1 cellular context compared by ENCODE assay signal in the genomic region with DNA sequence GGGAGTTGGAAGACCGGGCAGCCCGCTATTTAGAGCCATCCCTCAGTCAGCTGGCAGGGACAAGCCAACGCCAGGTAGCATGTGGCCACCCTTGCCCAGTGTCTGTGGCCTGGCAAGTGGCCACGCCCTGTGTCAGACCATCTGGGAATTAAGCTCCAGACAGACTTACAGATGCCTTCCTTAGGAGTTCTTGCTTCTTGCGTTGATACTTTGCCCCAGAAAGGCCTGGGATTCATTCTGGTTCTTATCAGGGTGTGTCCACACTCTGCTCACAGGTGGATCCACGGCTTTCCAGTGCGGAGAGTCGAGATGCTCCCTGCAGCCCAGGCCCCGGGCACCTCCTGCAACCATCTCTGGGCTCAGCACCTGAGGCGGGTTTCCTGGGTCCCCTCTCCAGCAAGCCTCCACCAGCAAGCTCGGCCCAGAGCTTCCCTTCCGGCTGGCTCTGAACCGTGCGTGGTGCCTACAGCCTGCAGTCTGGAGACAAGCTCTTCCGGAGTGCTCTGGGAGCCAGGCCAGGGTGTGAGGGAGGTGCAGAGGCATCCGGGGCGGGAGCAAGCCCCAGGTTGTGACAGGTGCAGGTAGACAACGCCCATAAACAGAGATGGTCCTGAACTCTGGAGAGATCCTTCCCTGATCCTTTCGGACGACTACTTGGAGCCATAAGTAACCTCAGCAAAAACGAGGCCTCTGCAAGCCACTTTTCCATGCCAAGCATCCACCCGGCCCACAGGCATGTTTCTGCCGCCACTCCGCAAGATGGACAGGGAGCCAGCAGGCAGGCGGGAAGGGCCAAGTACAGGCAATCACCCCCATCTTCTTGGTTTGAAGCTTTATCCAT.
TF ChIP-seq lines count a peak whose summit lies in the region.

No MANE protein-coding gene starts in this region.

TF ChIP-seq in GM12878, 131 proteins besides CTCF, POLR2A, EP300 and RAD21:
- no peak for TF ChIP-seq YBX1 (IDR thresholded peaks at IDR 0.05)
- TF ChIP-seq MEF2A (IDR thresholded peaks at IDR 0.05; ENCODE audit: insufficient read depth, low read depth, low read length): no peak
- no peak for TF ChIP-seq MAX (IDR thresholded peaks at IDR 0.05; ENCODE audit: low read depth, low read length)
- TF ChIP-seq RUNX3 (IDR thresholded peaks at IDR 0.05; ENCODE audit: low read length): no peak
- no peak for TF ChIP-seq ZNF24 (IDR thresholded peaks at IDR 0.05)
- no peak for TF ChIP-seq POLR2AphosphoS5 (IDR thresholded peaks at IDR 0.05; ENCODE audit: low read length)
- TF ChIP-seq SRF (IDR thresholded peaks at IDR 0.05; ENCODE audit: low read depth in 2 of 2, low read length in 2 of 2): no peak
- TF ChIP-seq IRF3 (IDR thresholded peaks at IDR 0.05): no peak
- no peak for TF ChIP-seq RFX5 (IDR thresholded peaks at IDR 0.05; ENCODE audit: low read depth, low read length)
- TF ChIP-seq BMI1 (IDR thresholded peaks at IDR 0.05; ENCODE audit: borderline replicate concordance): no peak
- no peak for TF ChIP-seq MEF2B (IDR thresholded peaks at IDR 0.05; ENCODE audit: partially characterized antibody, poor library complexity, severe bottlenecking)
